8 cellular contexts compared by ENCODE assay signal in the genomic region with DNA sequence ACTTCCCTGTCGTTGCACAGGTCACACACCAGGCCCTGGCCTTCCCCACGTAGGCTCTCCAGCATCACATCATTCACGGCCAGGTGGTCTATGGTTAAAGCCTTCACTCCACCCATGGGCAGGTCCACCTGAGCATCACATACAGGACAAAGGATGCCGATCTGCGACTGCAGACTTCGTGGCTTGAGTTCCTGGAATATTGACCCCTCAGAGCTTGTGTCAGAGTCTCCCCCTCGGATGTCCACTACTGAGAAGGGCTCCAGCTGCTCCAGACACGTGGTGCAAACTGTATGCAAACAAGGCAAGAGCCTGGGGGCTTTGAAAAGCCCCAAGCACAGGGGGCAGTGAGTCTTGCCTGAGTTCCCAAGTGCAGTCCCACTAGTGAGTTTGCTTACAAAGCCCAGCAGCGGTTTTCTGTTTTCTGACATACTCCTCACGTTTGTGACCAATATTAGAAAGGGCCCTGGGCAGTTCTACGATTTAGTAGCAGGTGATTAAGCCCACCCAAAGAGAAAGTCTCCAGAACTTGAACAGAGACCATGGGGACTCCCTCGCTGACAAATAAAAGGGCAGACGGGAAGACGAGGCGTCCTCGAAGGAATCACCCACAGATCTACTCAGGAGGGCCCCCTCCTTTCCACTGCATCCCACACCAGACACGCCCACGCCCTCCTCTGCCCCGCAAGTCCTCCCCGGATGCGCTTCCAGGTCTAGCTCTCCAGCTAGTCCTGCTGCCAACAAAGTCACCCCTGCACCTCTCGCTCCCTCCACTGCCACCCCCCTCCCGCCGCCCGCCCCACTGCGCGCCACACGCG.
DNase-seq lines count a peak whose midpoint lies in the region; ATAC-seq and TF ChIP-seq lines count a peak whose summit lies in the region.

No MANE protein-coding gene starts in this region.

- ATAC-seq in GM19438 (IDR thresholded peaks at IDR 0.05; ENCODE audit: low read depth, unreplicated experiment) (peak; percentile 1), GM18502 (IDR thresholded peaks at IDR 0.05; ENCODE audit: poor library complexity, unreplicated experiment) (no peak)

- H3K9me3 ChIP-seq in effector memory CD4-positive, alpha-beta T cell (ENCODE audit: control insufficient read depth, low read length): no peaks in the 10 kb centered on the region
- H3K9me3 ChIP-seq in muscle layer of colon (ENCODE audit: low read length): no peaks in the 10 kb centered on the region

- POLR2A ChIA-PET in AG04449 (lab: Yijun Ruan, JAX): interaction anchor here (1.4 kb wide), 1 partner anchor 23 kb away, joined by 3 read pairs; no protein-coding TSS in a partner anchor

- no peak for DNase-seq in AG04449 (ENCODE audit: low read depth, low spot score)
- DNase-seq in RKO (ENCODE audit: low spot score): peak; percentile 77
- DNase-seq in effector memory CD4-positive, alpha-beta T cell: no peak
- DNase-seq in NK-92 (lab: John Stamatoyannopoulos, UW; ENCODE audit: unreplicated experiment): no peak
- DNase-seq in HK-2 (ENCODE audit: unreplicated experiment): no peak

- H3K4me3 ChIP-seq in AG04449 (ENCODE audit: low read depth, low read length) (peak overlapping the region; percentile 93), muscle layer of colon (ENCODE audit: low read depth in 1 of 2, low read length in 2 of 2) (peak overlapping the region; percentile 51 to 77)
- H3K4me3 ChIP-seq in effector memory CD4-positive, alpha-beta T cell (ENCODE audit: insufficient read depth, low read depth, low read length, poor library complexity, severe bottlenecking): peak overlapping the region; percentile 61

- H3K27ac ChIP-seq in effector memory CD4-positive, alpha-beta T cell (ENCODE audit: insufficient read depth, low read length, poor library complexity, severe bottlenecking): no peak overlapping the region
- H3K27ac ChIP-seq in muscle layer of colon (ENCODE audit: low read depth, low read length): peak overlapping the region; percentile 77

- no peaks in the 10 kb centered on the region for H3K4me1 ChIP-seq in effector memory CD4-positive, alpha-beta T cell (ENCODE audit: control insufficient read depth, insufficient read depth, low read length, poor library complexity, severe bottlenecking)
- H3K4me1 ChIP-seq in muscle layer of colon (ENCODE audit: insufficient read depth, low read length): peaks cover 11% of the 10 kb centered on the region

- H3K9ac ChIP-seq in muscle layer of colon (ENCODE audit: low read length): peak overlapping the region; percentile 32

- no peaks in the 10 kb centered on the region for H3K36me3 ChIP-seq in effector memory CD4-positive, alpha-beta T cell (ENCODE audit: control insufficient read depth, insufficient read depth, low read length)
- no peaks in the 10 kb centered on the region for H3K36me3 ChIP-seq in muscle layer of colon (ENCODE audit: insufficient read depth, low read length)

- H3K27me3 ChIP-seq in effector memory CD4-positive, alpha-beta T cell (replicated peaks; ENCODE audit: control insufficient read depth, insufficient read depth, low read length, poor library complexity, severe bottlenecking): no peaks in the 10 kb centered on the region
- H3K27me3 ChIP-seq in muscle layer of colon (ENCODE audit: control insufficient read depth in 1 of 2, insufficient read depth in 2 of 2, low read length in 2 of 2): no peaks in the 10 kb centered on the region

- no peak for TF ChIP-seq CTCF in AG04449 (IDR thresholded peaks at IDR 0.05; ENCODE audit: insufficient read depth, low read length, missing control alignments)

- CTCF ChIA-PET in AG04449 (lab: Yijun Ruan, JAX): interaction anchor here (1.0 to 13.2 kb wide), 10 partner anchors 8 to 164 kb away, joined by 3 to 592 read pairs (median 6); no protein-coding TSS in a partner anchor
